28 cellular contexts compared by ENCODE assay signal in the genomic region with DNA sequence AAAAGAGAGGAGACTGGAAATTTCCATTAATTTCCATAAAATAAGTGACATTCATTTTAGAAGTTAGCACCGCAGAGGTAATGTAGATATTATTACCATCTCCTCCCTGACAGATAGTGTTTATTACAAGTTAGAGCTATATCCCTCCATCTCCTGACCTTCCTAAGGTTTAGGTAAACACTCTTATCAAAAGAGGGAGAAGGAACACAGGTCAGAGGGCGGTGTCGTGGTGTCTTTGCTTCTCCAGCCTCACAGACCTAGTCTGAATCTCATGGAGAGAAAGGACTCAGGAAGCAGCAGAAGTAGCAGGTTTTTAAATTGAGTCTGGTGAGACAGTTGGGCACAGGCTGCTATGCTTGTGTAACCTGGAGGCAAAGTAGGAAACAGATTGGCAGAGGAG.
"Had no signal": no experiment of that assay in that cellular context is flagged by ENCODE, and none has a peak within 500 bp of the region (broad histone marks: within the 10 kb centered on the region; RNA-seq: fewer than 3 reads in every experiment).

No MANE protein-coding gene starts in this region.

- H3K9me3 ChIP-seq: ovary, prostate gland, right lobe of liver, sigmoid colon, spleen, suprapubic skin, testis, tibial artery, transverse colon, upper lobe of right lung, uterus had no signal

- H3K36me3 ChIP-seq: neural progenitor cell, ovary, prostate gland, right lobe of liver, sigmoid colon, spleen, suprapubic skin, tibial artery, transverse colon, upper lobe of right lung, uterus had no signal

- H3K27me3 ChIP-seq: neural progenitor cell, ovary, right lobe of liver, sigmoid colon, spleen, suprapubic skin, testis, tibial artery, transverse colon, upper lobe of right lung, uterus had no signal

- H3K4me3 ChIP-seq: neural progenitor cell, ovary, prostate gland, right lobe of liver, sigmoid colon, smooth muscle cell, spleen, suprapubic skin, testis, tibial artery, transverse colon, upper lobe of right lung, uterus had no signal

- H3K4me1 ChIP-seq: prostate gland, right lobe of liver, sigmoid colon, testis, tibial artery, upper lobe of right lung, uterus had no signal

- DNase-seq: naive thymus-derived CD4-positive, alpha-beta T cell; natural killer cell; occipital lobe; ovary; right cardiac atrium; right lobe of liver; sigmoid colon; spleen; stimulated activated CD4-positive, alpha-beta T cell treated with anti-CD3 and anti-CD28 coated beads, Interleukin-12 subunit alpha, Interleukin-12 subunit beta, amount 100 ng/mL, for 4 hours; stimulated activated CD4-positive, alpha-beta T cell treated with anti-CD3 and anti-CD28 coated beads, Interleukin-1b, Interleukin-23, amount 100 ng/mL, for 48 hours; stimulated activated CD4-positive, alpha-beta T cell treated with anti-CD3 and anti-CD28 coated beads, Interleukin-4, amount 100 ng/mL, for 1 hour; stimulated activated CD4-positive, alpha-beta T cell treated with anti-CD3 and anti-CD28 coated beads, Interleukin-4, amount 100 ng/mL, for 4 hours; stimulated activated CD8-positive, alpha-beta memory T cell treated with anti-CD3 and anti-CD28 coated beads, Interleukin-4, amount 100 ng/mL, for 48 hours; stimulated activated naive CD4-positive, alpha-beta T cell; stimulated activated naive CD8-positive, alpha-beta T cell treated with anti-CD3 and anti-CD28 coated beads, Interleukin-15, amount 100 ng/mL, for 72 hours; stimulated activated naive CD8-positive, alpha-beta T cell treated with anti-CD3 and anti-CD28 coated beads, Interleukin-15, Interleukin-2, amounts not matched to agents 100 U/mL and 50 U/mL, for 24 hours; substantia nigra; testis; tibial artery; transverse colon; upper lobe of right lung; uterus had no signal

- ATAC-seq: naive thymus-derived CD4-positive, alpha-beta T cell; natural killer cell; right cardiac atrium; right lobe of liver; stimulated activated memory B cell treated with anti-CD40 and anti-IgM and Interleukin-4, amounts not matched to agents 10 μg/mL and 1 μg/mL and 100 μg/mL, for 72 hours; stimulated activated naive CD8-positive, alpha-beta T cell treated with anti-CD3 and anti-CD28 coated beads, Interleukin-15, amount 100 ng/mL, for 72 hours; stimulated activated naive CD8-positive, alpha-beta T cell treated with anti-CD3 and anti-CD28 coated beads, Interleukin-15, Interleukin-2, amounts not matched to agents 100 U/mL and 50 U/mL, for 24 hours; upper lobe of right lung had no signal

- H3K27ac ChIP-seq: neural progenitor cell, ovary, parathyroid adenoma, prostate gland, right lobe of liver, sigmoid colon, spleen, suprapubic skin, testis, tibial artery, transverse colon, upper lobe of right lung, uterus had no signal
